Comparison of ENCODE assay signal across 1 cellular context in the genomic region with DNA sequence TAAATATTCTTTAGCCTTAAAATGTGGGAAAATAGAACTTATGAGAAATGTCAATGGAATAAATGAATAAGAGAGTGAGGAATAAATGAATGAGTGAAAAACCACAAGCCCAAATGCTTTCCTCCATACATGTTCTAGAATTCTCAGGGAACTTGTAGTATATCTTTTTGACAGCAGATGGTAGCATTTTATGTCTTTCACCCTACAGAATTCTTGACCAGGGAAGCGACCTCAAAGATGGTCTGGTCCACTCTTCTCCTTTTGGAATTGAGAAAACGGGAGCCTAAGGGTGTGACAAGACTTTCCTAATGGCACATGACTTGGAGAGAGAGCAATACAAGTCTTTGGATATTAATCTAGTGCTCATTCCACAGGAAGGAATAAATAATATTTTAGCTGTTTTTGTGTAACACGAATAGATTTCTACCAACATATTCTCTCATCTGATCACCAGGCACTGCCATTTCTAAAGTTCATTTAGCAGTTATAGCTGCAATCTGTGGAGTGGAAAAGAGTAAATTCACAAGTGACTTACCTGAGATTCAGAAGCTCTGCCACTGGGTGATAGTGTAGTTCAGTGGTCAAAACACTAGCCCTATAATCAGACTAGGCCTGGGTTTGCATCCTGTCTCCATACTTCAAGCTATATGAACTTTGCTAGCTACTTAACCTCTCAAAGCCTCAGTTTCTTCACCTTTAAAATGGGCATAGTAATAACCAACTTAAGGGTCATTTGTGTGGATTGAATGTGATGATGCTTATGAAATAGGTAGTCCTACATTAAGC.
TF ChIP-seq lines count a peak whose summit lies in the region.

No MANE protein-coding gene starts in this region.

TF ChIP-seq in H1, 55 proteins besides CTCF, POLR2A, EP300 and RAD21:
- TF ChIP-seq SRF (IDR thresholded peaks at IDR 0.05; ENCODE audit: low read depth, low read length) (no peak), HDAC2 (IDR thresholded peaks at IDR 0.05; ENCODE audit: borderline replicate concordance in 1 of 2, low read depth in 2 of 2, low read length in 2 of 2) (no peak), RBBP5 (IDR thresholded peaks at IDR 0.05; ENCODE audit: borderline replicate concordance, low read depth, low read length) (no peak), POLR2AphosphoS5 (IDR thresholded peaks at IDR 0.05; ENCODE audit: low read depth, low read length) (no peak), NRF1 (IDR thresholded peaks at IDR 0.05; ENCODE audit: low read depth, low read length) (no peak)
